In the genomic region with DNA sequence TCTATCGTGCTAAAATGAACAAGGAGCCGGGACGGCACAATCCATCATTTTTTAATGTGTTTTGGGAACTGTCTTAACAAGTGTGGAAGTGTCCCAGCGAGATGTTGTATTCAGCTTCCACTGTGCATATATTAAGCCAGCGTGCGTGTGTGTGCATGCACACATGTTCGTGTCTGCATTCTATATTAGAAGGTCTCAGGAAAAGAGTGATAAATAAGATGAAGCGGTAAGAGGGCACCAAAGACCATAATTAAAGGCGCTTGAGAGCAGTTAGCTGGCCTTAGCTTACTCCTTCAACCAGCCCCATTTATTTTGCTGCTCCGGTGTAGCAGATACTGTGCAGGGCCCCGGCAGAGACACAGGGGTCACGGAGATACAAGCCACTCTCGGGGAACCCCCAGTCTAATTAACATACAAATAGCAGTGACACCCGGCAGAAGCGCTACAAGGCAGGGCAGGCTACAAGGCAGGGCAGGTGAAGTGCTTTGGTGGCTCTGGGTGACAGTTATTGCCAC, we compare ENCODE assay signal across 24 cellular contexts.
DNase-seq lines count a peak whose midpoint lies in the region; ATAC-seq, FAIRE-seq and TF ChIP-seq lines count a peak whose summit lies in the region.
"Had no signal": no experiment of that assay in that cellular context is flagged by ENCODE, and none has a peak within 500 bp of the region (broad histone marks: within the 10 kb centered on the region; RNA-seq: fewer than 3 reads in every experiment).

No MANE protein-coding gene starts in this region.

- no peak overlapping the region for H2AFZ ChIP-seq in neuronal stem cell (ENCODE audit: low read length)

- no peaks in the 10 kb centered on the region for H3K79me1 ChIP-seq in neuronal stem cell (ENCODE audit: low read depth, low read length)

- no peak overlapping the region for H4K91ac ChIP-seq in neuronal stem cell (ENCODE audit: low read depth, low read length, poor library complexity)

- H3K9me3 Mint-ChIP-seq in activated CD8-positive, alpha-beta T cell treated with anti-CD3 and anti-CD28 coated beads for 36 hours, result no peaks in the 10 kb centered on the region
- no peaks in the 10 kb centered on the region for H3K9me3 Mint-ChIP-seq in activated CD8-positive, alpha-beta T cell treated with anti-CD3 and anti-CD28 coated beads, Interleukin-2, amount 10 ng/mL, durations not matched to agents 7 days and 5 days (ENCODE audit: insufficient read depth)
- H3K9me3 Mint-ChIP-seq: activated naive CD4-positive, alpha-beta T cell treated with anti-CD3 and anti-CD28 coated beads for 36 hours; activated T-cell treated with anti-CD3 and anti-CD28 coated beads, Interleukin-2, amount 50 U/mL, for 4 hours; nephron had no signal

- H3K36me3 Mint-ChIP-seq in activated CD8-positive, alpha-beta T cell treated with anti-CD3 and anti-CD28 coated beads for 36 hours (ENCODE audit: low read depth), result no peaks in the 10 kb centered on the region
- H3K36me3 Mint-ChIP-seq in activated CD8-positive, alpha-beta T cell treated with anti-CD3 and anti-CD28 coated beads, Interleukin-2, amount 10 ng/mL, durations not matched to agents 7 days and 5 days (ENCODE audit: low read depth), result no peaks in the 10 kb centered on the region

- WGBS in suprapubic skin, result 59% methylated on average over 15 of the region's 15 CpGs
- WGBS in neuronal stem cell (ENCODE audit: extremely low coverage in 2 of 2, insufficient read length in 2 of 2, insufficient replicate concordance in 1 of 2), 2 donors, result no CpG with 5 or more reads among the region's 15 CpGs

- no peak for TF ChIP-seq POLR2A in suprapubic skin (IDR thresholded peaks at IDR 0.05)

- no peak overlapping the region for H3K23ac ChIP-seq in neuronal stem cell (ENCODE audit: low read depth, low read length, poor library complexity)

- H3K27me3 Mint-ChIP-seq in activated CD8-positive, alpha-beta T cell treated with anti-CD3 and anti-CD28 coated beads for 36 hours, result peaks cover 4% of the 10 kb centered on the region
- H3K27me3 Mint-ChIP-seq in activated CD8-positive, alpha-beta T cell treated with anti-CD3 and anti-CD28 coated beads, Interleukin-2, amount 10 ng/mL, durations not matched to agents 7 days and 5 days (ENCODE audit: low read depth), result peaks cover 21% of the 10 kb centered on the region

- TF ChIP-seq EP300 in suprapubic skin (IDR thresholded peaks at IDR 0.05), result no peak

- H3K27me3 ChIP-seq in suprapubic skin (no peaks in the 10 kb centered on the region), neuronal stem cell (ENCODE audit: control insufficient read depth in 3 of 3, insufficient read depth in 3 of 3, low read depth in 1 of 3, low read length in 3 of 3) (no peaks in the 10 kb centered on the region)
- H3K27me3 ChIP-seq: cardiac muscle cell had no signal

- no peak overlapping the region for H3K9ac ChIP-seq in neuronal stem cell (ENCODE audit: low read depth, low read length, poor library complexity)

- no peak overlapping the region for H3K27ac Mint-ChIP-seq in activated CD8-positive, alpha-beta T cell treated with anti-CD3 and anti-CD28 coated beads for 36 hours
- no peak overlapping the region for H3K27ac Mint-ChIP-seq in activated CD8-positive, alpha-beta T cell treated with anti-CD3 and anti-CD28 coated beads, Interleukin-2, amount 10 ng/mL, durations not matched to agents 7 days and 5 days
- H3K27ac Mint-ChIP-seq: activated naive CD4-positive, alpha-beta T cell treated with anti-CD3 and anti-CD28 coated beads for 36 hours had no signal

- no peak for FAIRE-seq in urothelium cell line (lab: Jason Lieb, UNC)

- no peaks in the 10 kb centered on the region for H3K36me3 ChIP-seq in suprapubic skin
- no peaks in the 10 kb centered on the region for H3K36me3 ChIP-seq in neuronal stem cell (replicated peaks in 1 of 2; ENCODE audit: control insufficient read depth in 2 of 2, insufficient read depth in 2 of 2, low read length in 2 of 2)
- H3K36me3 ChIP-seq: cardiac muscle cell, MG63, sigmoid colon had no signal

- no peak overlapping the region for H2BK15ac ChIP-seq in neuronal stem cell (ENCODE audit: low read length)

- no peak overlapping the region for H3K4me2 ChIP-seq in neuronal stem cell (ENCODE audit: insufficient read depth, low read length, poor library complexity, severe bottlenecking)

- H3K27ac ChIP-seq in epithelial cell of prostate (peak overlapping the region; percentile 48), suprapubic skin (peak overlapping the region; percentile 65), neuronal stem cell (replicated peaks; ENCODE audit: low read length) (no peak overlapping the region)
- H3K27ac ChIP-seq: cardiac muscle cell, sigmoid colon had no signal

- no peak overlapping the region for H4K8ac ChIP-seq in neuronal stem cell (ENCODE audit: low read depth, low read length)

- H2BK120ac ChIP-seq in neuronal stem cell (ENCODE audit: low read depth, low read length), result no peak overlapping the region

- H3K4me1 Mint-ChIP-seq in activated CD8-positive, alpha-beta T cell treated with anti-CD3 and anti-CD28 coated beads for 36 hours (ENCODE audit: low read depth), result no peaks in the 10 kb centered on the region
- H3K4me1 Mint-ChIP-seq in activated CD8-positive, alpha-beta T cell treated with anti-CD3 and anti-CD28 coated beads, Interleukin-2, amount 10 ng/mL, durations not matched to agents 7 days and 5 days (ENCODE audit: low read depth), result no peaks in the 10 kb centered on the region

- intact Hi-C loops in activated CD8-positive, alpha-beta T cell treated with anti-CD3 and anti-CD28 coated beads for 36 hours (cut with micrococcal nuclease), result no loop called here

- no peak overlapping the region for H3K14ac ChIP-seq in neuronal stem cell (ENCODE audit: low read length)

- no peak overlapping the region for H3K4ac ChIP-seq in neuronal stem cell (ENCODE audit: low read length)

- no peak overlapping the region for H3K4me3 Mint-ChIP-seq in activated CD8-positive, alpha-beta T cell treated with anti-CD3 and anti-CD28 coated beads for 36 hours
- no peak overlapping the region for H3K4me3 Mint-ChIP-seq in activated CD8-positive, alpha-beta T cell treated with anti-CD3 and anti-CD28 coated beads, Interleukin-2, amount 10 ng/mL, durations not matched to agents 7 days and 5 days
- H3K4me3 Mint-ChIP-seq: activated naive CD4-positive, alpha-beta T cell treated with anti-CD3 and anti-CD28 coated beads for 36 hours; activated T-cell treated with anti-CD3 and anti-CD28 coated beads, Interleukin-2, amount 50 U/mL, for 4 hours; nephron had no signal

- no peak overlapping the region for H2BK5ac ChIP-seq in neuronal stem cell (ENCODE audit: low read length)

- H3K18ac ChIP-seq in neuronal stem cell (ENCODE audit: low read length), result no peak overlapping the region

- peak; percentile 27 for ATAC-seq in activated CD8-positive, alpha-beta T cell treated with anti-CD3 and anti-CD28 coated beads for 36 hours
- no peak for ATAC-seq in activated CD8-positive, alpha-beta T cell treated with anti-CD3 and anti-CD28 coated beads, Interleukin-2, amount 10 ng/mL, durations not matched to agents 7 days and 5 days
- ATAC-seq: activated T-cell treated with anti-CD3 and anti-CD28 coated beads, Interleukin-2, amount 50 U/mL, for 4 hours; left ventricle myocardium superior had no signal

- TF ChIP-seq CTCF in activated CD8-positive, alpha-beta T cell treated with anti-CD3 and anti-CD28 coated beads for 36 hours (IDR thresholded peaks at IDR 0.05), result no peak
- TF ChIP-seq CTCF in suprapubic skin (IDR thresholded peaks at IDR 0.05), result no peak

- no peaks in the 10 kb centered on the region for H3K9me3 ChIP-seq in suprapubic skin
- peaks cover 0 to 3% of the 10 kb centered on the region in 2 donors for H3K9me3 ChIP-seq in neuronal stem cell (replicated peaks in 1 of 2; ENCODE audit: control insufficient read depth in 2 of 2, insufficient read depth in 1 of 2, low read depth in 1 of 2, low read length in 2 of 2)
- H3K9me3 ChIP-seq: MG63, sigmoid colon had no signal

- CTCF ChIA-PET in activated CD8-positive, alpha-beta T cell treated with anti-CD3 and anti-CD28 coated beads for 36 hours (lab: Charles Lee), result no interaction called here
- CTCF ChIA-PET in activated CD8-positive, alpha-beta T cell treated with anti-CD3 and anti-CD28 coated beads, Interleukin-2, amount 10 ng/mL, durations not matched to agents 7 days and 5 days (lab: Charles Lee), result no interaction called here

- peaks cover 11% of the 10 kb centered on the region for H3K4me1 ChIP-seq in suprapubic skin
- H3K4me1 ChIP-seq in neuronal stem cell (ENCODE audit: control insufficient read depth in 2 of 2, insufficient read depth in 1 of 2, low read depth in 1 of 2, low read length in 2 of 2), result no peaks in the 10 kb centered on the region
- H3K4me1 ChIP-seq: sigmoid colon had no signal

- POLR2A ChIA-PET in activated CD8-positive, alpha-beta T cell treated with anti-CD3 and anti-CD28 coated beads for 36 hours (lab: Charles Lee), result no interaction called here
- POLR2A ChIA-PET in activated CD8-positive, alpha-beta T cell treated with anti-CD3 and anti-CD28 coated beads, Interleukin-2, amount 10 ng/mL, durations not matched to agents 7 days and 5 days (lab: Charles Lee), result no interaction called here

- DNase-seq in activated CD8-positive, alpha-beta T cell treated with anti-CD3 and anti-CD28 coated beads for 36 hours, result no peak
- no peak for DNase-seq in activated CD8-positive, alpha-beta T cell treated with anti-CD3 and anti-CD28 coated beads, Interleukin-2, amount 10 ng/mL, durations not matched to agents 7 days and 5 days
- peak; percentile 9 for DNase-seq in NCI-H69 (lab: John Stamatoyannopoulos, UW)
- no peak for DNase-seq in epithelial cell of prostate (ENCODE audit: low read depth, low spot score)
- DNase-seq in suprapubic skin (ENCODE audit: low spot score in 2 of 2), result no peak
- no peak for DNase-seq in NCI-H524 treated with DMSO at 0.1 percent for 48 hours (lab: John Stamatoyannopoulos, UW)
- DNase-seq in urothelium cell line (ENCODE audit: low spot score), result no peak
- DNase-seq in neuronal stem cell (ENCODE audit: low spot score), result no peak
- DNase-seq: activated CD4-positive, alpha-beta T cell treated with anti-CD3 and anti-CD28 coated beads for 1 hour; activated naive CD4-positive, alpha-beta T cell treated with anti-CD3 and anti-CD28 coated beads for 36 hours; activated T-cell treated with anti-CD3 and anti-CD28 coated beads, Interleukin-2, amount 50 U/mL, for 4 hours; amygdala; C1 segment of cervical spinal cord; dermis blood vessel endothelial cell; GOT3; left ventricle myocardium superior; MG63; NCI-H2029; NCI-H510A treated with DMSO at 0.1 percent for 48 hours; SHP77; sigmoid colon; SW 1271 had no signal

- no peak overlapping the region for H2AK5ac ChIP-seq in neuronal stem cell (ENCODE audit: low read depth, low read length)

- H3K4me3 ChIP-seq in suprapubic skin (no peak overlapping the region), neuronal stem cell (ENCODE audit: low read length in 2 of 2) (no peak overlapping the region)
- H3K4me3 ChIP-seq: cardiac muscle cell, MG63, sigmoid colon had no signal

- no peak overlapping the region for H2BK12ac ChIP-seq in neuronal stem cell (ENCODE audit: low read length)
